Comparison of ENCODE assay signal across 8 cellular contexts in the genomic region with DNA sequence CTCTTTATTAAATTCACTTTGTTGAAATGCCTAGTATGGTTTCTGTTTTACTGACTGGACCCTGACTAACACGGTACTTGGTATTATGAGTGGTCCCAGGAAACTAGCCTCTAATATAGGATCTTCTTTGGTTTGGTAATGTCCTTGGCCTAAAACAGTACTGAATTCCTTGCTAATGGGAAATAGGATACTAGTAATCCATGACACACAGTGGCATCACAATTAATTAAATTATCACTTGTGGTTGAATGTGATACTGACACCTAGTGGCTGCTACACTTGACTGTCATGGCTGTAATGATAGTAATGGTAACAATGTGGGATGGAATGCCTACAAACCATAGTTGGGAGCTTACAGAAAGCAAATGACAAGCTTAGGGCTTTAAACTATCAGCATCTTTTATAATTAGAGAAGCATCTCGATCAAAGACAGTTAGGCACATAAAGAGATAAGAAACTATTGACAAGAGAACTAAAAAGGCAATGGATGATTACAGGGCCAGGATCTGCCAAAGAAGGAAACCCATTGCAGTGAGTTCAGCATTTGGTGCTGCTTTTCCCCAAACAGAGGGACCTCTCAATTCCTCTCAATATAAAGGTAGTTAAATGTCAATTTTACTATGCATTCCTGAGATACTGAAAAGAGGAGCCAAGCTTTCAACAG. TPM values are rescaled to one million over a fixed set of nuclear protein-coding genes. Genes with fewer than 3 reads are reported as not detected.
DNase-seq lines count a peak whose midpoint lies in the region; ATAC-seq and TF ChIP-seq lines count a peak whose summit lies in the region.

No MANE protein-coding gene starts in this region.

- intact Hi-C loops in activated B cell treated with CpG ODN at 0.5 μM for 24 hours (cut with micrococcal nuclease) = loop anchor here (1.0 kb wide), 2 partner anchors 62 to 126 kb away; no protein-coding TSS in a partner anchor
- intact Hi-C loops in left ventricle myocardium inferior (cut with micrococcal nuclease) = loop anchor here (5.0 kb wide), 1 partner anchor 128 kb away; no protein-coding TSS in a partner anchor
- intact Hi-C loops in gastrocnemius medialis (cut with DNase I; ENCODE audit: low total_unique reads) = loop anchor here (2.0 kb wide), 1 partner anchor 127 kb away; no protein-coding TSS in a partner anchor
- intact Hi-C loops in posterior vena cava (cut with DNase I) = loop anchor here in 1 of 2 donors (10.0 kb wide), 1 partner anchor 121 kb away; no protein-coding TSS in a partner anchor

- CTCF ChIA-PET in BJ (lab: Yijun Ruan, JAX) (interaction anchor here (0.6 to 3.7 kb wide), 23 partner anchors 12 to 265 kb away, joined by 3 to 28 read pairs (median 3); partner anchors contain the start of genes SMPD1 and TRIM3), activated B cell treated with CpG ODN at 0.5 μM for 24 hours (lab: Charles Lee) (interaction anchor here (0.7 to 6.6 kb wide), 9 partner anchors 9 to 198 kb away, joined by 3 to 124 read pairs (median 4); partner anchors contain the start of gene DNHD1)

- H3K9me3 ChIP-seq in left ventricle myocardium inferior (replicated peaks) = no peaks in the 10 kb centered on the region
- no peaks in the 10 kb centered on the region for H3K9me3 ChIP-seq in gastrocnemius medialis

- H3K4me1 ChIP-seq in left ventricle myocardium inferior (no peaks in the 10 kb centered on the region), gastrocnemius medialis (no peaks in the 10 kb centered on the region)

- TF ChIP-seq CTCF in BJ (IDR thresholded peaks at IDR 0.05; ENCODE audit: insufficient read depth, low read depth, low read length) (peak; percentile 66), GM13977 (IDR thresholded peaks at IDR 0.05; ENCODE audit: extremely low read depth, insufficient read depth, missing control alignments) (peak; percentile 78), activated B cell treated with CpG ODN at 0.5 μM for 24 hours (IDR thresholded peaks at IDR 0.05) (no peak), left ventricle myocardium inferior (IDR thresholded peaks at IDR 0.05; ENCODE audit: borderline replicate concordance) (peak; percentile 80), gastrocnemius medialis (IDR thresholded peaks at IDR 0.05 in 4 of 5, conservative IDR thresholded peaks at IDR 0.05 in 1 of 5) (peak; percentile 43 to 72 (median 53))

- DNase-seq in BJ (ENCODE audit: low read depth) = peak; percentile 27
- DNase-seq in GM13977 (ENCODE audit: low spot score) = peak; percentile 45
- peak; percentile 4 to 56 (median 41) for DNase-seq in NCI-H1417 (lab: John Stamatoyannopoulos, UW)
- no peak for DNase-seq in activated B cell treated with CpG ODN at 0.5 μM for 24 hours
- no peak for DNase-seq in left ventricle myocardium inferior
- DNase-seq in gastrocnemius medialis = no peak
- no peak for DNase-seq in posterior vena cava (ENCODE audit: low spot score)

- H3K4me3 Mint-ChIP-seq in activated B cell treated with CpG ODN at 0.5 μM for 24 hours = no peak overlapping the region

- no peaks in the 10 kb centered on the region for H3K27me3 Mint-ChIP-seq in activated B cell treated with CpG ODN at 0.5 μM for 24 hours

- no peaks in the 10 kb centered on the region for H3K36me3 ChIP-seq in BJ (ENCODE audit: control insufficient read depth, insufficient read depth, low read length)
- peaks cover 45% of the 10 kb centered on the region for H3K36me3 ChIP-seq in left ventricle myocardium inferior
- H3K36me3 ChIP-seq in gastrocnemius medialis = peaks cover 0 to 31% of the 10 kb centered on the region in 2 donors

- H3K36me3 Mint-ChIP-seq in activated B cell treated with CpG ODN at 0.5 μM for 24 hours (ENCODE audit: low read depth) = peaks cover 59% of the 10 kb centered on the region

- H3K27ac Mint-ChIP-seq in activated B cell treated with CpG ODN at 0.5 μM for 24 hours = no peak overlapping the region

- in situ Hi-C loops in GM13977 (cut with MboI; ENCODE audit: low pct_unique_long_range_greater_than_20kb, low sequenced_read_pairs, unreplicated experiment) = no loop called here
- in situ Hi-C loops in gastrocnemius medialis (cut with MboI; ENCODE audit: low sequenced_read_pairs in 4 of 4) = loop anchor here in 2 of 4 donors (10.0 kb wide), 2 partner anchors 121 to 131 kb away; no protein-coding TSS in a partner anchor

- no peak overlapping the region for H3K27ac ChIP-seq in left ventricle myocardium inferior (replicated peaks)
- no peak overlapping the region for H3K27ac ChIP-seq in gastrocnemius medialis

- H3K9me3 Mint-ChIP-seq in activated B cell treated with CpG ODN at 0.5 μM for 24 hours = no peaks in the 10 kb centered on the region

- no peaks in the 10 kb centered on the region for H3K27me3 ChIP-seq in BJ (ENCODE audit: control insufficient read depth, insufficient read depth, low read length)
- H3K27me3 ChIP-seq in left ventricle myocardium inferior (ENCODE audit: low read depth) = no peaks in the 10 kb centered on the region
- H3K27me3 ChIP-seq in gastrocnemius medialis = no peaks in the 10 kb centered on the region

- no peaks in the 10 kb centered on the region for H3K4me1 Mint-ChIP-seq in activated B cell treated with CpG ODN at 0.5 μM for 24 hours

- ATAC-seq in activated B cell treated with CpG ODN at 0.5 μM for 24 hours (ENCODE audit: low read depth) (peak; percentile 37), gastrocnemius medialis (peak in 1 of 2 donors; percentile 36), HG03378 (IDR thresholded peaks at IDR 0.05; ENCODE audit: unreplicated experiment) (no peak)

- POLR2A ChIA-PET in BJ (lab: Charles Lee) = no interaction called here
- POLR2A ChIA-PET in activated B cell treated with CpG ODN at 0.5 μM for 24 hours (lab: Charles Lee) = interaction anchor here (0.6 to 2.5 kb wide), 2 partner anchors 9 to 127 kb away, joined by 4 to 10 read pairs; partner anchors contain the start of gene DNHD1

- no peak overlapping the region for H3K4me3 ChIP-seq in BJ (ENCODE audit: low read depth, low read length)
- no peak overlapping the region for H3K4me3 ChIP-seq in left ventricle myocardium inferior
- no peak overlapping the region for H3K4me3 ChIP-seq in gastrocnemius medialis

- TF ChIP-seq POLR2A in gastrocnemius medialis (IDR thresholded peaks at IDR 0.05) = no peak

RNA-seq across cellular contexts. Expression of gene DNHD1, which starts 8.6 kb away (rescaled TPM):
- polyA plus RNA-seq in BJ (2011; rRNA removed) = 2.3 and 3.1 TPM in 2 replicates
- polyA minus RNA-seq in BJ (2011; rRNA and poly(A)+ RNA removed) = 8.6 and 12.0 TPM in 2 replicates
- total RNA-seq in activated B cell treated with CpG ODN at 0.5 μM for 24 hours = 26.7 and 42.6 TPM in 2 replicates
- total RNA-seq in left ventricle myocardium inferior = 4.4 TPM
- 10 to 100 TPM in 1 of 4 donors, 1 to 10 TPM in 3; 3.4 to 10.5 (median 4.3) TPM for total RNA-seq in gastrocnemius medialis
- total RNA-seq in posterior vena cava = 10 to 100 TPM in 1 of 2 donors, 1 to 10 TPM in 1; 9.3 to 10.3 TPM

RNA-seq across cellular contexts. Expression of gene TIMM10B, which starts 24.4 kb away (rescaled TPM):
- 29.4 and 32.5 TPM in 2 replicates for polyA plus RNA-seq in BJ (2011; rRNA removed)
- polyA minus RNA-seq in BJ (2011; rRNA and poly(A)+ RNA removed) = 10.8 and 25.8 TPM in 2 replicates
- total RNA-seq in activated B cell treated with CpG ODN at 0.5 μM for 24 hours = 48.0 and 60.0 TPM in 2 replicates
- total RNA-seq in left ventricle myocardium inferior = 17.9 TPM
- total RNA-seq in gastrocnemius medialis = 10 to 100 TPM; 10.0 to 14.5 (median 12.4) TPM
- total RNA-seq in posterior vena cava = 10 to 100 TPM; 33.6 to 34.9 TPM

RNA-seq across cellular contexts. Expression of gene ARFIP2, which starts 24.6 kb away (rescaled TPM):
- polyA plus RNA-seq in BJ (2011; rRNA removed) = 86.5 and 103 TPM in 2 replicates
- 31.6 and 41.8 TPM in 2 replicates for polyA minus RNA-seq in BJ (2011; rRNA and poly(A)+ RNA removed)
- 40.6 and 43.1 TPM in 2 replicates for total RNA-seq in activated B cell treated with CpG ODN at 0.5 μM for 24 hours
- 16.1 TPM for total RNA-seq in left ventricle myocardium inferior
- total RNA-seq in gastrocnemius medialis = 10 to 100 TPM; 20.1 to 27.8 (median 24.4) TPM
- total RNA-seq in posterior vena cava = 10 to 100 TPM; 27.4 to 29.2 TPM

RNA-seq across cellular contexts. Expression of gene TRIM3, which starts 32.0 kb away (rescaled TPM):
- 8.2 and 10.4 TPM in 2 replicates for polyA plus RNA-seq in BJ (2011; rRNA removed)
- 8.8 and 12.8 TPM in 2 replicates for polyA minus RNA-seq in BJ (2011; rRNA and poly(A)+ RNA removed)
- total RNA-seq in activated B cell treated with CpG ODN at 0.5 μM for 24 hours (8.3 and 9.0 TPM in 2 replicates), left ventricle myocardium inferior (9.0 TPM), gastrocnemius medialis (10 to 100 TPM; 15.3 to 20.0 (median 16.5) TPM), posterior vena cava (10 to 100 TPM; 22.0 to 23.2 TPM)

Comparison
In these comparisons a context has a peak if more than half of its experiments do, and no peak if none do; other contexts are left out.
1. DNase-seq: peak in BJ (single experiment), GM13977 (single experiment) and NCI-H1417 (3 of 3); none in activated B cell treated with CpG ODN at 0.5 μM for 24 hours (single experiment), left ventricle myocardium inferior (single experiment), gastrocnemius medialis (0 of 2) and posterior vena cava (single experiment).